ENCODE assay signal across 8 cellular contexts in the genomic region with DNA sequence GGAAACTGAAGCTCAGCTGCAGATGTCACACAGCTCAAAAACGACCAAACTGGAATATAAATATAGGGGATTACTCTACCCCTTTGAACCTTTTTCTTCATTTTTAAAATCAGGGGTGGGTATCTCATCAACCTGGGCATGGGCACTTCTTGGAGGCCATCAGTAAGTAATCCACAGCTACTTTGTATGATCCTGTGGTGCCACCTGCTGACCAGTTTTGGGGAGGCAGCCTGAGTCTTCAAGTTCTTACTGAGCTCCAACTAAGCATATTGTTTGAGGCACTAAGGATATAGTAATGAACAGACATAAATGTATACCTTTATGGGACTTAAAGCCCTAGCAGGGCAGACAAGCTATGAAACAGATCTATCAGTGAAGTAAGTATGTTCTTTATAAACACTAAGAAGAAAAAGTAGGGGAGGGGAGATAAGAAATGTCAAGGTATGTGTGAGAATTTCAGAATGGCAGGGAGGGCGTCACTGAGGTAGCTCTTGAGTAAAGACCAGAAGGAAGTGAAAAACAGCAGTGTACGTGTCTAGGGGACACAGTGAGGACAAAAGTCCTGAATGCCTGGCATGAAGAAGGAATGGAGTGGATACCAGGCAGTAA. TPM values are rescaled to one million over a fixed set of nuclear protein-coding genes. Genes with fewer than 3 reads are reported as not detected.
DNase-seq lines count a peak whose midpoint lies in the region; ATAC-seq lines count a peak whose summit lies in the region.

No MANE protein-coding gene starts in this region.

- no peak for ATAC-seq in HG02840 (IDR thresholded peaks at IDR 0.05; ENCODE audit: low FRiP score, unreplicated experiment)

- no peak overlapping the region for H2BK15ac ChIP-seq in mesendoderm (replicated peaks; ENCODE audit: low read depth)

- DNase-seq in EL (peak; percentile 80), HAP-1 (ENCODE audit: low spot score in 2 of 2) (peak; percentile 42 to 83), NCI-H2227 (lab: John Stamatoyannopoulos, UW; ENCODE audit: unreplicated experiment) (peak; percentile 85), mesendoderm (peak; percentile 80)
- peak; percentile 76 for DNase-seq in activated CD4-positive, alpha-beta memory T cell treated with anti-CD3 and anti-CD28 coated beads, Interleukin-2, amount 10 ng/mL, durations not matched to agents 7 days and 5 days
- DNase-seq in effector CD8-positive, alpha-beta T cell (lab: John Stamatoyannopoulos, UW), result peak; percentile 54
- DNase-seq in stimulated activated CD8-positive, alpha-beta memory T cell treated with anti-CD3 and anti-CD28 coated beads, Interleukin-4, amount 100 ng/mL, for 4 hours (ENCODE audit: low read depth in 2 of 2, low spot score in 1 of 2), result peak; percentile 21 to 66

- WGBS in mesendoderm (ENCODE audit: extremely low coverage, insufficient coverage, low lambda C conversion rate), result no CpG with 5 or more reads among the region's 3 CpGs

- H2BK120ac ChIP-seq in mesendoderm (ENCODE audit: low read depth, low read length), result no peak overlapping the region

- no peak overlapping the region for H4K8ac ChIP-seq in mesendoderm (ENCODE audit: low read depth, low read length)

- no peak overlapping the region for H3K4ac ChIP-seq in mesendoderm (ENCODE audit: low read depth, low read length)

- no peak overlapping the region for H3K27ac Mint-ChIP-seq in activated CD4-positive, alpha-beta memory T cell treated with anti-CD3 and anti-CD28 coated beads, Interleukin-2, amount 10 ng/mL, durations not matched to agents 7 days and 5 days

- no peaks in the 10 kb centered on the region for H3K27me3 Mint-ChIP-seq in activated CD4-positive, alpha-beta memory T cell treated with anti-CD3 and anti-CD28 coated beads, Interleukin-2, amount 10 ng/mL, durations not matched to agents 7 days and 5 days

- H2BK5ac ChIP-seq in mesendoderm (ENCODE audit: low read length), result no peak overlapping the region

- no peak overlapping the region for H3K4me3 ChIP-seq in HAP-1
- no peak overlapping the region for H3K4me3 ChIP-seq in mesendoderm (ENCODE audit: low read length)

- no peaks in the 10 kb centered on the region for H3K79me1 ChIP-seq in mesendoderm (ENCODE audit: low read length)

- POLR2A ChIA-PET in activated CD4-positive, alpha-beta memory T cell treated with anti-CD3 and anti-CD28 coated beads, Interleukin-2, amount 10 ng/mL, durations not matched to agents 7 days and 5 days (lab: Charles Lee), result no interaction called here

- no peaks in the 10 kb centered on the region for H3K9me3 ChIP-seq in HAP-1

- H3K27me3 ChIP-seq in HAP-1 (ENCODE audit: low read depth), result no peaks in the 10 kb centered on the region
- no peaks in the 10 kb centered on the region for H3K27me3 ChIP-seq in mesendoderm (ENCODE audit: insufficient read depth, low read length, poor library complexity)

- no peak overlapping the region for H3K9ac ChIP-seq in mesendoderm (ENCODE audit: low read length)

- H4K5ac ChIP-seq in mesendoderm (ENCODE audit: low read length), result no peak overlapping the region

- H3K56ac ChIP-seq in mesendoderm (ENCODE audit: low read length), result no peak overlapping the region

- H2AK5ac ChIP-seq in mesendoderm (ENCODE audit: low read length), result no peak overlapping the region

- H3K4me3 Mint-ChIP-seq in activated CD4-positive, alpha-beta memory T cell treated with anti-CD3 and anti-CD28 coated beads, Interleukin-2, amount 10 ng/mL, durations not matched to agents 7 days and 5 days, result no peak overlapping the region

- no peaks in the 10 kb centered on the region for H3K36me3 Mint-ChIP-seq in activated CD4-positive, alpha-beta memory T cell treated with anti-CD3 and anti-CD28 coated beads, Interleukin-2, amount 10 ng/mL, durations not matched to agents 7 days and 5 days (ENCODE audit: low read depth)

- no peaks in the 10 kb centered on the region for H3K79me2 ChIP-seq in mesendoderm (ENCODE audit: control insufficient read depth, insufficient read depth, low read length)

- no peak overlapping the region for H3K18ac ChIP-seq in mesendoderm (ENCODE audit: low read length)

- in situ Hi-C loops in HAP-1 (cut with MboI; ENCODE audit: low sequenced_read_pairs), result loop anchor here (5.0 kb wide), 1 partner anchor 87 kb away; no protein-coding TSS in a partner anchor

- H3K4me2 ChIP-seq in mesendoderm (ENCODE audit: low read length), result no peak overlapping the region

- H3K4me1 ChIP-seq in HAP-1 (no peaks in the 10 kb centered on the region), mesendoderm (ENCODE audit: control insufficient read depth, low read depth, low read length) (no peaks in the 10 kb centered on the region)

- no peaks in the 10 kb centered on the region for H3K9me3 Mint-ChIP-seq in activated CD4-positive, alpha-beta memory T cell treated with anti-CD3 and anti-CD28 coated beads, Interleukin-2, amount 10 ng/mL, durations not matched to agents 7 days and 5 days

- no peak overlapping the region for H3K27ac ChIP-seq in mesendoderm (ENCODE audit: low read depth, low read length)

- CTCF ChIA-PET in activated CD4-positive, alpha-beta memory T cell treated with anti-CD3 and anti-CD28 coated beads, Interleukin-2, amount 10 ng/mL, durations not matched to agents 7 days and 5 days (lab: Charles Lee), result interaction anchor here (0.7 to 7.7 kb wide), 40 partner anchors 8 to 468 kb away, joined by 3 to 118 read pairs (median 4); a partner anchor contains a TSS

- no peak overlapping the region for H3K23ac ChIP-seq in mesendoderm (ENCODE audit: low read length)

- H3K36me3 ChIP-seq in HAP-1 (replicated peaks), result peaks cover 87% of the 10 kb centered on the region
- no peaks in the 10 kb centered on the region for H3K36me3 ChIP-seq in mesendoderm (ENCODE audit: control insufficient read depth, insufficient read depth, low read length)

- no peaks in the 10 kb centered on the region for H3K4me1 Mint-ChIP-seq in activated CD4-positive, alpha-beta memory T cell treated with anti-CD3 and anti-CD28 coated beads, Interleukin-2, amount 10 ng/mL, durations not matched to agents 7 days and 5 days

RNA-seq across cellular contexts. Expression of a gene that starts 18.4 kb away (rescaled TPM):
- under 1 TPM; 0.05 to 0.08 TPM for total RNA-seq in activated CD4-positive, alpha-beta memory T cell treated with anti-CD3 and anti-CD28 coated beads, Interleukin-2, amount 10 ng/mL, durations not matched to agents 7 days and 5 days
- polyA plus RNA-seq in mesendoderm (2013, experiment 1 of 2), result 8.2 TPM
- 7.9 TPM for polyA plus RNA-seq in mesendoderm (2013, experiment 2 of 2)
